ENCODE assay signal across 8 cellular contexts in the genomic region with DNA sequence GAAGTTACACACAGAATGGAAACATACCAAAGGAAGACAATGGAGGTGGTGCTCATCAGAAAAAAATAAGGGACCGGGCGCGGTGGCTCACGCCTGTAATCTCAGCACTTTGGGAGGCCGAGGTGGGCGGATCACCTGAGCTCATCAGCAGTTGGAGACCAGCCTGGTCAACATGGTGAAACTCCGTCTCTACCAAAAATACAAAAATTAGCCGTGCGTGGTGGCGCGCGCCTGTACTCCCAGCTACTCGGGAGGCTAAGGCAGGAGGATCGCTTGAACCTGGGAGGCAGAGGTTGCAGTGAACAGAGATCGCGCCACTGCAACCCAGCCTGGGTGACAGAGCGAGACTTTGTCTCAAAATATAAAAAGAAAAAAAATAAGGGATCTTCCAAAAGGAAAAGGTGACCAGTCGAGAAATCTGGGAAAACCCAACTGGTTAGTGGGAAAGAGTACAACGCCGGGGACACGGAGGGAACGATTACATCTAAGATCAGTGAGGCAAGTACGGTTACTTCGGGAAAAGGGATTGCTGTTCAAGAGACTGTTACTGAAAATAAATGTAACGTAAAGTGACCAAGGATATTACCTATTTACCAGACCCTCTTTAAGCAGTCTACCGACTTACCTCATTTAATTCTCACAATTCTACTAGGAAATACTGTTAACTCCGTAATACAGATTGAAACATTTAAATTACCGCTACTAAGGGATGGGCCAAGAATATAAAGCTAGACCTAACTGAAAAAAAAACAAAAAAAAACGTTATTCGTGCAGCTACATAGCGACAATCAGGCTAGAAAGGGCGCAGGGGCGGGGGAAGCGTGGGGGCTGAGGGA. TPM values are rescaled to one million over a fixed set of nuclear protein-coding genes. Genes with fewer than 3 reads are reported as not detected.
DNase-seq lines count a peak whose midpoint lies in the region; ATAC-seq, FAIRE-seq and TF ChIP-seq lines count a peak whose summit lies in the region.

No MANE protein-coding gene starts in this region.

- H3K4me1 Mint-ChIP-seq in Caco-2 (ENCODE audit: low read depth, unreplicated experiment) (no peaks in the 10 kb centered on the region), natural killer cell (peaks cover 38 to 41% of the 10 kb centered on the region in 2 donors)

- H3K9ac ChIP-seq in NT2/D1 (ENCODE audit: insufficient read length, low read depth): peak overlapping the region; percentile 99

- no peaks in the 10 kb centered on the region for H3K27me3 ChIP-seq in Caco-2 (replicated peaks; ENCODE audit: control insufficient read depth, insufficient read depth, low read length)
- H3K27me3 ChIP-seq in NT2/D1 (ENCODE audit: insufficient read depth, insufficient read length): no peaks in the 10 kb centered on the region

- POLR2A ChIA-PET in Caco-2 (lab: Charles Lee): interaction anchor here (0.6 to 1.0 kb wide), 4 partner anchors 55 to 224 kb away, joined by 3 to 6 read pairs (median 3); a partner anchor contains a TSS

- intact Hi-C loops in Caco-2 (cut with micrococcal nuclease; ENCODE audit: unreplicated experiment): no loop called here
- intact Hi-C loops in natural killer cell (cut with micrococcal nuclease): loop anchor here (5.0 kb wide), 1 partner anchor 165 kb away; a partner anchor contains a TSS

- H3K27ac Mint-ChIP-seq in Caco-2 (ENCODE audit: unreplicated experiment): peak overlapping the region; percentile 75
- peak overlapping the region; percentile 95 for H3K27ac Mint-ChIP-seq in natural killer cell

- H3K36me3 Mint-ChIP-seq in Caco-2 (ENCODE audit: insufficient read depth, unreplicated experiment) (peaks cover 65% of the 10 kb centered on the region), natural killer cell (peaks cover 6% of the 10 kb centered on the region)

- CTCF ChIA-PET in Caco-2 (lab: Charles Lee): interaction anchor here (0.7 to 1.8 kb wide), 3 partner anchors 109 to 257 kb away, joined by 3 to 7 read pairs (median 3); no protein-coding TSS in a partner anchor

- H3K4me3 Mint-ChIP-seq in Caco-2 (ENCODE audit: unreplicated experiment) (peak overlapping the region; percentile 97), natural killer cell (peak overlapping the region; percentile 95)

- TF ChIP-seq CTCF in Caco-2 (IDR thresholded peaks at IDR 0.05; ENCODE audit: insufficient read depth in 1 of 2, low read depth in 1 of 2, low read length in 1 of 2, severe bottlenecking in 1 of 2, unreplicated experiment in 1 of 2) (no peak), natural killer cell (IDR thresholded peaks at IDR 0.05) (no peak)

- H3K4me1 ChIP-seq in Caco-2: no peaks in the 10 kb centered on the region
- no peaks in the 10 kb centered on the region for H3K4me1 ChIP-seq in NT2/D1 (ENCODE audit: insufficient read depth, insufficient read length)

- DNase-seq in Caco-2 (no peak), NT2/D1 (ENCODE audit: low read depth, low spot score) (no peak), dermis blood vessel endothelial cell (peak; percentile 23), natural killer cell (no peak), dedifferentiated amniotic fluid mesenchymal stem cell (ENCODE audit: extremely low spot score) (no peak), HTR-8/SVneo (ENCODE audit: insufficient read length, low spot score) (no peak), occipital lobe (lab: John Stamatoyannopoulos, UW) (no peak), NCI-H1417 treated with DMSO at 0.1 percent for 48 hours (lab: John Stamatoyannopoulos, UW) (no peak)

- FAIRE-seq in HTR-8/SVneo (lab: Jason Lieb, UNC): no peak

- peak overlapping the region; percentile 90 for H3K4me3 ChIP-seq in Caco-2 (ENCODE audit: low read depth, low read length)
- H3K4me3 ChIP-seq in NT2/D1 (ENCODE audit: insufficient read length, low read depth): peak overlapping the region; percentile 92

- no peaks in the 10 kb centered on the region for H3K9me3 Mint-ChIP-seq in Caco-2 (ENCODE audit: unreplicated experiment)
- no peaks in the 10 kb centered on the region for H3K9me3 Mint-ChIP-seq in natural killer cell

- H3K36me3 ChIP-seq in Caco-2 (ENCODE audit: control insufficient read depth, insufficient read depth, low read length) (peaks cover 2% of the 10 kb centered on the region; the same call in 1 of the 2 replicates), NT2/D1 (ENCODE audit: insufficient read depth, insufficient read length, low read length) (peaks cover 52% of the 10 kb centered on the region)

- H3K27me3 Mint-ChIP-seq in Caco-2 (ENCODE audit: insufficient read depth, unreplicated experiment) (no peaks in the 10 kb centered on the region), natural killer cell (ENCODE audit: low read depth in 2 of 2) (no peaks in the 10 kb centered on the region)

- BruUV-seq in Caco-2 (replicated peaks; lab: Mats Ljungman, UMichigan): TSS peak; percentile 45

- ATAC-seq in natural killer cell: no peak

- H3K9me3 ChIP-seq in Caco-2 (no peaks in the 10 kb centered on the region), NT2/D1 (ENCODE audit: insufficient read depth, low read length) (no peaks in the 10 kb centered on the region)

RNA-seq across cellular contexts. Expression of a gene that starts 0.8 kb away (rescaled TPM):
- total RNA-seq in Caco-2 (2022): 340 and 380 TPM in 2 replicates
- 552 and 641 TPM in 2 replicates for total RNA-seq in dermis blood vessel endothelial cell
- total RNA-seq in natural killer cell: 10 to 100 TPM; 70.3 to 87.5 (median 79.8) TPM
- 352 TPM for total RNA-seq in occipital lobe

RNA-seq across cellular contexts. Expression of a gene that starts 1.1 kb away (rescaled TPM):
- total RNA-seq in Caco-2 (2022) (2.8 and 3.9 TPM in 2 replicates), dermis blood vessel endothelial cell (not detected in 2 replicates), natural killer cell (not detected), occipital lobe (not detected)

RNA-seq across cellular contexts. Expression of a gene that starts 31.7 kb away (rescaled TPM):
- total RNA-seq in Caco-2 (2022): 4.6 and 6.5 TPM in 2 replicates
- not detected in 2 replicates for total RNA-seq in dermis blood vessel endothelial cell
- not detected for total RNA-seq in natural killer cell
- not detected for total RNA-seq in occipital lobe

RNA-seq across cellular contexts. Expression of a gene that starts 38.2 kb away (rescaled TPM):
- total RNA-seq in Caco-2 (2022) (not detected in 2 replicates), dermis blood vessel endothelial cell (not detected in 2 replicates), natural killer cell (under 1 TPM in 1 of 3 donors, not detected in 2; 0.42 TPM), occipital lobe (0.94 TPM)

RNA-seq across cellular contexts. Expression of a gene that starts 41.8 kb away (rescaled TPM):
- total RNA-seq in Caco-2 (2022) (63.9 and 74.4 TPM in 2 replicates), dermis blood vessel endothelial cell (48.3 and 50.4 TPM in 2 replicates), natural killer cell (10 to 100 TPM; 22.9 to 29.1 (median 26.8) TPM), occipital lobe (12.5 TPM)
